1 cellular context compared by ENCODE assay signal in genomic region chr17:67993998-67994361, GRCh38.
TF ChIP-seq lines count a peak whose summit lies in the region.

No MANE protein-coding gene starts in this region.

TF ChIP-seq in HepG2, 621 proteins besides CTCF, POLR2A, EP300 and RAD21 (continued from another document and continues in another):
- TF ChIP-seq ZBTB33 (CRISPR knock-in tag; IDR thresholded peaks at IDR 0.05), result no peak
- TF ChIP-seq MIER3 (CRISPR knock-in tag; IDR thresholded peaks at IDR 0.05; ENCODE audit: borderline replicate concordance), result no peak
- TF ChIP-seq YEATS4 (CRISPR knock-in tag; IDR thresholded peaks at IDR 0.05; ENCODE audit: borderline replicate concordance), result no peak
- no peak for TF ChIP-seq ZNF652 (CRISPR knock-in tag; IDR thresholded peaks at IDR 0.05; ENCODE audit: borderline replicate concordance, low read depth)
- TF ChIP-seq ZNF264 (CRISPR knock-in tag; IDR thresholded peaks at IDR 0.05), result no peak
- no peak for TF ChIP-seq ZFP91 (CRISPR knock-in tag; IDR thresholded peaks at IDR 0.05; ENCODE audit: borderline replicate concordance)
- TF ChIP-seq ZNF234 (CRISPR knock-in tag; conservative IDR thresholded peaks at IDR 0.05), result no peak
- no peak; the same call in 1 of the 2 replicates for TF ChIP-seq NR2C2 (CRISPR knock-in tag; IDR thresholded peaks at IDR 0.05; ENCODE audit: borderline replicate concordance)
- no peak for TF ChIP-seq CHD4 (IDR thresholded peaks at IDR 0.05; ENCODE audit: borderline replicate concordance, low read length)
- no peak for TF ChIP-seq FOXK2 (IDR thresholded peaks at IDR 0.05)
- TF ChIP-seq BCL3 (CRISPR knock-in tag; IDR thresholded peaks at IDR 0.05), result 0 out of 2 replicates have a peak, but pooled peaks have one; percentile 6
- TF ChIP-seq SOX6 (IDR thresholded peaks at IDR 0.05), result no peak
- no peak for TF ChIP-seq SOX6 (CRISPR knock-in tag; IDR thresholded peaks at IDR 0.05)
- no peak for TF ChIP-seq HNRNPH1 (optimal IDR thresholded peaks at IDR 0.05; ENCODE audit: low read depth, low read length)
- no peak for TF ChIP-seq FOXO4 (CRISPR knock-in tag; conservative IDR thresholded peaks at IDR 0.05)
- TF ChIP-seq NR2F6 (IDR thresholded peaks at IDR 0.05), result no peak
- TF ChIP-seq NR2F6 (CRISPR knock-in tag; IDR thresholded peaks at IDR 0.05), result no peak
- TF ChIP-seq PRDM4 (CRISPR knock-in tag; IDR thresholded peaks at IDR 0.05; ENCODE audit: borderline replicate concordance), result no peak
- TF ChIP-seq MBNL3 (CRISPR knock-in tag; conservative IDR thresholded peaks at IDR 0.05), result no peak
- TF ChIP-seq HOXA7 (CRISPR knock-in tag; IDR thresholded peaks at IDR 0.05), result no peak
- TF ChIP-seq TFE3 (CRISPR knock-in tag; IDR thresholded peaks at IDR 0.05), result no peak
- TF ChIP-seq KDM1A (CRISPR knock-in tag; IDR thresholded peaks at IDR 0.05), result 0 out of 2 replicates have a peak, but pooled peaks have one; percentile 9
- no peak for TF ChIP-seq ZNF577 (CRISPR knock-in tag; IDR thresholded peaks at IDR 0.05; ENCODE audit: borderline replicate concordance, low read depth)
- no peak for TF ChIP-seq NPAS2 (CRISPR knock-in tag; IDR thresholded peaks at IDR 0.05; ENCODE audit: borderline replicate concordance)
- TF ChIP-seq JARID2 (CRISPR knock-in tag; IDR thresholded peaks at IDR 0.05; ENCODE audit: insufficient replicate concordance), result no peak
- TF ChIP-seq HNRNPL (IDR thresholded peaks at IDR 0.05; ENCODE audit: low read depth, low read length), result no peak
- TF ChIP-seq TRIM22 (IDR thresholded peaks at IDR 0.05), result no peak
- TF ChIP-seq ZNF18 (CRISPR knock-in tag; IDR thresholded peaks at IDR 0.05; ENCODE audit: insufficient replicate concordance), result no peak
- no peak for TF ChIP-seq BRF2 (CRISPR knock-in tag; IDR thresholded peaks at IDR 0.05)
- no peak for TF ChIP-seq HNRNPK (IDR thresholded peaks at IDR 0.05; ENCODE audit: low read depth, low read length, poor library complexity, severe bottlenecking)
- TF ChIP-seq STAT5B (CRISPR knock-in tag; IDR thresholded peaks at IDR 0.05), result no peak
- 0 out of 2 replicates have a peak, but pooled peaks have one; percentile 41 for TF ChIP-seq GZF1 (CRISPR knock-in tag; IDR thresholded peaks at IDR 0.05)
- no peak for TF ChIP-seq ZBTB1 (CRISPR knock-in tag; IDR thresholded peaks at IDR 0.05; ENCODE audit: borderline replicate concordance)
- TF ChIP-seq SIX4 (CRISPR knock-in tag; IDR thresholded peaks at IDR 0.05), result no peak
- TF ChIP-seq YY1 (IDR thresholded peaks at IDR 0.05; ENCODE audit: insufficient read depth, insufficient replicate concordance, low read depth, low read length), result no peak
- no peak for TF ChIP-seq ZNF784 (CRISPR knock-in tag; IDR thresholded peaks at IDR 0.05; ENCODE audit: borderline replicate concordance)
- no peak for TF ChIP-seq ZSCAN29 (CRISPR knock-in tag; conservative IDR thresholded peaks at IDR 0.05)
- TF ChIP-seq ZFP36 (IDR thresholded peaks at IDR 0.05; ENCODE audit: borderline replicate concordance, low read depth, low read length, partially characterized antibody), result no peak
- TF ChIP-seq ZNF567 (CRISPR knock-in tag; IDR thresholded peaks at IDR 0.05; ENCODE audit: borderline replicate concordance), result no peak
- no peak; the same call in 1 of the 2 replicates for TF ChIP-seq ZNF547 (CRISPR knock-in tag; IDR thresholded peaks at IDR 0.05)
- no peak for TF ChIP-seq TEF (CRISPR knock-in tag; IDR thresholded peaks at IDR 0.05)
- TF ChIP-seq FOXM1 (CRISPR knock-in tag; IDR thresholded peaks at IDR 0.05), result no peak
- no peak for TF ChIP-seq ZNF224 (CRISPR knock-in tag; IDR thresholded peaks at IDR 0.05)
- no peak for TF ChIP-seq CREM (IDR thresholded peaks at IDR 0.05)
- no peak for TF ChIP-seq CREM (CRISPR knock-in tag; IDR thresholded peaks at IDR 0.05)
- TF ChIP-seq MXD4 (CRISPR knock-in tag; IDR thresholded peaks at IDR 0.05), result no peak
- no peak; the same call in 1 of the 2 replicates for TF ChIP-seq GMEB1 (CRISPR knock-in tag; IDR thresholded peaks at IDR 0.05; ENCODE audit: borderline replicate concordance)
- TF ChIP-seq PRPF4 (IDR thresholded peaks at IDR 0.05; ENCODE audit: low read depth, low read length, poor library complexity, severe bottlenecking), result no peak
- TF ChIP-seq IRF2 (CRISPR knock-in tag; IDR thresholded peaks at IDR 0.05), result no peak
